In the genomic region with DNA sequence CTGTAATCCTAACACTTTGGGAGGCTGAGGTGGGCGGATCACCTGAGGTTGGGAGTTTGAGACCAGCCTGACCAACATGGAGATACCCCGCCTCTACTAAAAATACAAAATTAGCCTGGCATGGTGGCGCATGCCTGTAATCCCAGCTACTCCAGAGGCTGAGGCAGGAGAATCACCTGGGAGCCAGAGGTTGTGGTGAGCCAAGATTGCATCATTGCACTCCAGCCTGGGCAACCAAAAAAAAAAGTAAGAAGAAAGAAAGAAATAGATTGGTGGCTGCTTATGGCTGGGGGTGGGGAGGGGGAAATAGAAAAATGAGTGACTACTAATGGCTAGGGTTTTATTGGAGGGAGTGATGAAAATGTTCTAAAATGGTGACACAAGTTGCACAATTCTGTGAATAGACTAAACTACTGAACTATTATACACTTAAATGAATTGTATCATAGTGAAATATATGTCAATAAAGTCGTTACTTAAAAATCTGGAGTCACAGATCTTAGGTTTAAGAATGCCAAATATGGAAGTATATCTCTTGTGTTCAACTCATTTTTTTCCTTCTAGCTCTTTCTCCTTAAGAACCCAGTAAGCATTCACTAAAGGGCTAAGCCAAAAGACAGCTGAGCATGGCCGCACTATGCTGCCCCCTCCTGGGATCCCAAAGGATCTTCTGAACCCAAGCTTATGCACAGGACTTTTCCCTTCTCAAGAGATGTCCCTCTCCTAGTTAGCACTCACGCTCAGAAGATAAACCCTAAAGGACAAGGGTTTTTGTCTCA, we compare ENCODE assay signal across 8 cellular contexts. TPM values are rescaled to one million over a fixed set of nuclear protein-coding genes. Genes with fewer than 3 reads are reported as not detected.
DNase-seq lines count a peak whose midpoint lies in the region; ATAC-seq, FAIRE-seq and TF ChIP-seq lines count a peak whose summit lies in the region.

No MANE protein-coding gene starts in this region.

- BruUV-seq in OCI-LY7 (replicated peaks; lab: Mats Ljungman, UMichigan): no TSS peak

- H3K27ac ChIP-seq in OCI-LY7 (ENCODE audit: low read depth, low read length, poor library complexity, severe bottlenecking): no peak overlapping the region

- no peak overlapping the region for H3K4me2 ChIP-seq in OCI-LY7 (ENCODE audit: low read length)

- no peaks in the 10 kb centered on the region for H3K9me3 Mint-ChIP-seq in activated naive CD4-positive, alpha-beta T cell treated with anti-CD3 and anti-CD28 coated beads for 36 hours
- no peaks in the 10 kb centered on the region for H3K9me3 Mint-ChIP-seq in glutamatergic neuron (ENCODE audit: unreplicated experiment)

- H3K9me3 ChIP-seq in OCI-LY7 (ENCODE audit: low read length): no peaks in the 10 kb centered on the region

- POLR2A ChIA-PET in OCI-LY7 (lab: Charles Lee): interaction anchor here (0.6 to 2.0 kb wide), 9 partner anchors 13 to 456 kb away, joined by 3 to 10 read pairs (median 4); no protein-coding TSS in a partner anchor

- no peaks in the 10 kb centered on the region for H4K20me1 ChIP-seq in OCI-LY7 (ENCODE audit: insufficient read depth, low read length)

- H3K79me2 ChIP-seq in OCI-LY7 (ENCODE audit: insufficient read depth, low read depth, low read length): no peaks in the 10 kb centered on the region

- intact Hi-C loops in OCI-LY7 (cut with micrococcal nuclease; ENCODE audit: unreplicated experiment): loop anchor here (10.0 kb wide), 1 partner anchor 642 kb away; no protein-coding TSS in a partner anchor
- intact Hi-C loops in activated naive CD4-positive, alpha-beta T cell treated with anti-CD3 and anti-CD28 coated beads for 36 hours (cut with micrococcal nuclease): loop anchor here (1.0 to 5.0 kb wide), 2 partner anchors 701 to 759 kb away; no protein-coding TSS in a partner anchor

- H3K4me3 ChIP-seq in OCI-LY7 (ENCODE audit: low read depth, low read length, poor library complexity, severe bottlenecking): no peak overlapping the region

- ATAC-seq in GM21447 (IDR thresholded peaks at IDR 0.05; ENCODE audit: unreplicated experiment) (no peak), GM21723 (IDR thresholded peaks at IDR 0.05; ENCODE audit: unreplicated experiment) (no peak)

- no peak overlapping the region for H3K27ac Mint-ChIP-seq in activated naive CD4-positive, alpha-beta T cell treated with anti-CD3 and anti-CD28 coated beads for 36 hours
- H3K27ac Mint-ChIP-seq in glutamatergic neuron (ENCODE audit: unreplicated experiment): no peak overlapping the region

- CTCF ChIA-PET in OCI-LY7 (lab: Charles Lee; ENCODE audit: unreplicated experiment): interaction anchor here (0.6 to 8.1 kb wide), 4 partner anchors 137 to 301 kb away, joined by 3 to 189 read pairs (median 3); no protein-coding TSS in a partner anchor
- CTCF ChIA-PET in activated naive CD4-positive, alpha-beta T cell treated with anti-CD3 and anti-CD28 coated beads for 36 hours (lab: Charles Lee): interaction anchor here (0.5 to 15.0 kb wide), 12 partner anchors 11 to 643 kb away, joined by 3 to 797 read pairs (median 4); partner anchors contain the start of genes RGS16 and RNASEL

- TF ChIP-seq CTCF in OCI-LY7 (conservative IDR thresholded peaks at IDR 0.05; ENCODE audit: low read length): peak; percentile 88
- peak; percentile 64 for TF ChIP-seq CTCF in glutamatergic neuron (IDR thresholded peaks at IDR 0.05; ENCODE audit: partially characterized antibody, unreplicated experiment)

- no peak for FAIRE-seq in HTR-8/SVneo (lab: Jason Lieb, UNC)

- no peaks in the 10 kb centered on the region for H3K36me3 Mint-ChIP-seq in activated naive CD4-positive, alpha-beta T cell treated with anti-CD3 and anti-CD28 coated beads for 36 hours (ENCODE audit: low read depth)
- no peaks in the 10 kb centered on the region for H3K36me3 Mint-ChIP-seq in glutamatergic neuron (ENCODE audit: unreplicated experiment)

- no peak overlapping the region for H2AFZ ChIP-seq in OCI-LY7 (ENCODE audit: low read length)

- peaks cover 23% of the 10 kb centered on the region for H3K4me1 Mint-ChIP-seq in activated naive CD4-positive, alpha-beta T cell treated with anti-CD3 and anti-CD28 coated beads for 36 hours (ENCODE audit: low read depth)
- peaks cover 19% of the 10 kb centered on the region for H3K4me1 Mint-ChIP-seq in glutamatergic neuron (ENCODE audit: low read depth, unreplicated experiment)

- H3K4me1 ChIP-seq in OCI-LY7 (ENCODE audit: insufficient read depth, low read length, poor library complexity, severe bottlenecking): peaks cover 35% of the 10 kb centered on the region

- DNase-seq in COLO668 (lab: John Stamatoyannopoulos, UW; ENCODE audit: unreplicated experiment) (peak; percentile 59), HTR-8/SVneo (ENCODE audit: insufficient read length, low spot score) (peak; percentile 38), OCI-LY7 (ENCODE audit: low spot score) (peak; percentile 70), glutamatergic neuron (peak; percentile 79), putamen (ENCODE audit: low spot score) (peak; percentile 49)
- peak; percentile 65 for DNase-seq in activated naive CD4-positive, alpha-beta T cell treated with anti-CD3 and anti-CD28 coated beads for 36 hours

- H3K27me3 Mint-ChIP-seq in activated naive CD4-positive, alpha-beta T cell treated with anti-CD3 and anti-CD28 coated beads for 36 hours (ENCODE audit: low read depth): no peaks in the 10 kb centered on the region
- H3K27me3 Mint-ChIP-seq in glutamatergic neuron (ENCODE audit: unreplicated experiment): peaks cover 6% of the 10 kb centered on the region

- no peaks in the 10 kb centered on the region for H3K36me3 ChIP-seq in OCI-LY7 (ENCODE audit: insufficient read depth, low read length)

- H3K9me2 ChIP-seq in OCI-LY7 (ENCODE audit: insufficient read depth, low read length): no peaks in the 10 kb centered on the region

- H3K4me3 Mint-ChIP-seq in activated naive CD4-positive, alpha-beta T cell treated with anti-CD3 and anti-CD28 coated beads for 36 hours: no peak overlapping the region
- no peak overlapping the region for H3K4me3 Mint-ChIP-seq in glutamatergic neuron (ENCODE audit: unreplicated experiment)

RNA-seq across cellular contexts. Expression of gene NPL, which starts 3.2 kb away (rescaled TPM):
- total RNA-seq in OCI-LY7 (2014; rRNA removed; shearing (Covaris generic)): 2.2 and 4.1 TPM in 2 replicates
- total RNA-seq in OCI-LY7 (2022) (6.3 and 7.0 TPM in 2 replicates), glutamatergic neuron (ENCODE audit: unreplicated experiment) (2.3 TPM)
- 1 to 10 TPM; 4.6 to 5.9 TPM for total RNA-seq in activated naive CD4-positive, alpha-beta T cell treated with anti-CD3 and anti-CD28 coated beads for 36 hours

RNA-seq across cellular contexts. Expression of gene DHX9, which starts 52.7 kb away (rescaled TPM):
- total RNA-seq in OCI-LY7 (2014; rRNA removed; shearing (Covaris generic)): 217 and 276 TPM in 2 replicates
- total RNA-seq in OCI-LY7 (2022) (251 and 271 TPM in 2 replicates), glutamatergic neuron (ENCODE audit: unreplicated experiment) (215 TPM)
- 100 to 1,000 TPM; 194 TPM for total RNA-seq in activated naive CD4-positive, alpha-beta T cell treated with anti-CD3 and anti-CD28 coated beads for 36 hours
